Comparison of ENCODE assay signal across 2 cellular contexts in genomic region chr18:10008006-10008647, GRCh38.
TF ChIP-seq lines count a peak whose summit lies in the region.

No MANE protein-coding gene starts in this region.

TF ChIP-seq in IMR-90, 13 proteins besides CTCF, POLR2A, EP300 and RAD21:
- no peak for TF ChIP-seq FOS (IDR thresholded peaks at IDR 0.05; ENCODE audit: low read depth, low read length)
- TF ChIP-seq SMC3 (IDR thresholded peaks at IDR 0.05; ENCODE audit: low read depth, low read length): no peak
- no peak for TF ChIP-seq MAZ (IDR thresholded peaks at IDR 0.05; ENCODE audit: borderline replicate concordance, low read depth, low read length)
- no peak for TF ChIP-seq RFX5 (IDR thresholded peaks at IDR 0.05; ENCODE audit: low read depth, low read length)
- no peak for TF ChIP-seq MAFK (IDR thresholded peaks at IDR 0.05; ENCODE audit: low read depth, low read length)
- TF ChIP-seq CEBPB (IDR thresholded peaks at IDR 0.05; ENCODE audit: low read depth, low read length): no peak
- TF ChIP-seq NFE2L2 (IDR thresholded peaks at IDR 0.05; ENCODE audit: low read depth, low read length): no peak

TF ChIP-seq in H1, 55 proteins besides CTCF, POLR2A, EP300 and RAD21:
- TF ChIP-seq CHD7 (IDR thresholded peaks at IDR 0.05; ENCODE audit: insufficient replicate concordance, low read length) (no peak), FOSL1 (IDR thresholded peaks at IDR 0.05; ENCODE audit: insufficient read depth, low read depth, low read length) (no peak), E2F6 (IDR thresholded peaks at IDR 0.05) (no peak), MAX (IDR thresholded peaks at IDR 0.05) (no peak), BRCA1 (IDR thresholded peaks at IDR 0.05; ENCODE audit: low read depth, low read length) (no peak), SIN3A (conservative IDR thresholded peaks at IDR 0.05 in 1 of 2, IDR thresholded peaks at IDR 0.05 in 1 of 2; ENCODE audit: low read depth in 1 of 2, low read length in 2 of 2) (no peak), ATF3 (IDR thresholded peaks at IDR 0.05; ENCODE audit: insufficient read depth, low read depth, low read length) (no peak)
